1 cellular context compared by ENCODE assay signal in the genomic region with DNA sequence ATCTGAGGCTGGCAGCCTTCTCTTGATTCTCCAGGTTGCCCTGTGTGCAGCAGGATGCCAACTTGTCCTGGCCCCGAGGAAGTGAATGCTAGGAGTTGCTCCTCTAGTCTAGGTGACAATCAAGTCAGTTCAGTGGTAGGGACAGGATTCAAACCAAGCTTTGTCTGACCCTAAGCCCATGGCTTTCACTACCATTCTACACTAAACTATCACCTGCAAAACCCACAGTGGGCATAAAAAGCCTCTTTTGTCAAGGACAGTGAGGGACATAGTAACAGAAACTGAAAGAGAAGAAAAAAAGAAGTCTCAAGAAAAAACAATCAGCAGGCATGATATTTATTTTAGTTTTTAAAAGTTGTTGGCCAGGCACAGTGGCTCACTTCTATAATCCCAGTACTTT.
TF ChIP-seq lines count a peak whose summit lies in the region.

No MANE protein-coding gene starts in this region.

TF ChIP-seq in H1, 55 proteins besides CTCF, POLR2A, EP300 and RAD21 (continued from another document):
- TF ChIP-seq, protein P1, sequence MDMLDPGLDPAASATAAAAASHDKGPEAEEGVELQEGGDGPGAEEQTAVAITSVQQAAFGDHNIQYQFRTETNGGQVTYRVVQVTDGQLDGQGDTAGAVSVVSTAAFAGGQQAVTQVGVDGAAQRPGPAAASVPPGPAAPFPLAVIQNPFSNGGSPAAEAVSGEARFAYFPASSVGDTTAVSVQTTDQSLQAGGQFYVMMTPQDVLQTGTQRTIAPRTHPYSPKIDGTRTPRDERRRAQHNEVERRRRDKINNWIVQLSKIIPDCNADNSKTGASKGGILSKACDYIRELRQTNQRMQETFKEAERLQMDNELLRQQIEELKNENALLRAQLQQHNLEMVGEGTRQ (IDR thresholded peaks at IDR 0.05; ENCODE audit: low read length), result no peak
- TF ChIP-seq RNF2 (IDR thresholded peaks at IDR 0.05; ENCODE audit: borderline replicate concordance, low read depth, low read length, missing control alignments, poor library complexity, severe bottlenecking) (no peak), GABPA (IDR thresholded peaks at IDR 0.05; ENCODE audit: borderline replicate concordance, insufficient read depth, low read length) (no peak), SAP30 (IDR thresholded peaks at IDR 0.05; ENCODE audit: insufficient read depth, insufficient replicate concordance, low read length) (no peak), NANOG (IDR thresholded peaks at IDR 0.05; ENCODE audit: insufficient read depth, low read depth, low read length, poor library complexity, severe bottlenecking) (no peak), JUN (IDR thresholded peaks at IDR 0.05; ENCODE audit: low read depth, low read length) (no peak), SIRT6 (IDR thresholded peaks at IDR 0.05; ENCODE audit: low read length) (no peak), SIN3A (conservative IDR thresholded peaks at IDR 0.05 in 1 of 2, IDR thresholded peaks at IDR 0.05 in 1 of 2; ENCODE audit: low read depth in 1 of 2, low read length in 2 of 2) (no peak), ZNF274 (IDR thresholded peaks at IDR 0.05; ENCODE audit: borderline replicate concordance, extremely low read depth, low read length) (no peak), ATF2 (IDR thresholded peaks at IDR 0.05; ENCODE audit: low read length) (no peak), MAX (IDR thresholded peaks at IDR 0.05) (no peak), ASH2L (IDR thresholded peaks at IDR 0.05; ENCODE audit: low read length) (no peak), CHD1 (IDR thresholded peaks at IDR 0.05; ENCODE audit: low read depth, low read length) (no peak), HDAC2 (IDR thresholded peaks at IDR 0.05; ENCODE audit: borderline replicate concordance in 1 of 2, low read depth in 2 of 2, low read length in 2 of 2) (no peak)
- TF ChIP-seq, protein P2, sequence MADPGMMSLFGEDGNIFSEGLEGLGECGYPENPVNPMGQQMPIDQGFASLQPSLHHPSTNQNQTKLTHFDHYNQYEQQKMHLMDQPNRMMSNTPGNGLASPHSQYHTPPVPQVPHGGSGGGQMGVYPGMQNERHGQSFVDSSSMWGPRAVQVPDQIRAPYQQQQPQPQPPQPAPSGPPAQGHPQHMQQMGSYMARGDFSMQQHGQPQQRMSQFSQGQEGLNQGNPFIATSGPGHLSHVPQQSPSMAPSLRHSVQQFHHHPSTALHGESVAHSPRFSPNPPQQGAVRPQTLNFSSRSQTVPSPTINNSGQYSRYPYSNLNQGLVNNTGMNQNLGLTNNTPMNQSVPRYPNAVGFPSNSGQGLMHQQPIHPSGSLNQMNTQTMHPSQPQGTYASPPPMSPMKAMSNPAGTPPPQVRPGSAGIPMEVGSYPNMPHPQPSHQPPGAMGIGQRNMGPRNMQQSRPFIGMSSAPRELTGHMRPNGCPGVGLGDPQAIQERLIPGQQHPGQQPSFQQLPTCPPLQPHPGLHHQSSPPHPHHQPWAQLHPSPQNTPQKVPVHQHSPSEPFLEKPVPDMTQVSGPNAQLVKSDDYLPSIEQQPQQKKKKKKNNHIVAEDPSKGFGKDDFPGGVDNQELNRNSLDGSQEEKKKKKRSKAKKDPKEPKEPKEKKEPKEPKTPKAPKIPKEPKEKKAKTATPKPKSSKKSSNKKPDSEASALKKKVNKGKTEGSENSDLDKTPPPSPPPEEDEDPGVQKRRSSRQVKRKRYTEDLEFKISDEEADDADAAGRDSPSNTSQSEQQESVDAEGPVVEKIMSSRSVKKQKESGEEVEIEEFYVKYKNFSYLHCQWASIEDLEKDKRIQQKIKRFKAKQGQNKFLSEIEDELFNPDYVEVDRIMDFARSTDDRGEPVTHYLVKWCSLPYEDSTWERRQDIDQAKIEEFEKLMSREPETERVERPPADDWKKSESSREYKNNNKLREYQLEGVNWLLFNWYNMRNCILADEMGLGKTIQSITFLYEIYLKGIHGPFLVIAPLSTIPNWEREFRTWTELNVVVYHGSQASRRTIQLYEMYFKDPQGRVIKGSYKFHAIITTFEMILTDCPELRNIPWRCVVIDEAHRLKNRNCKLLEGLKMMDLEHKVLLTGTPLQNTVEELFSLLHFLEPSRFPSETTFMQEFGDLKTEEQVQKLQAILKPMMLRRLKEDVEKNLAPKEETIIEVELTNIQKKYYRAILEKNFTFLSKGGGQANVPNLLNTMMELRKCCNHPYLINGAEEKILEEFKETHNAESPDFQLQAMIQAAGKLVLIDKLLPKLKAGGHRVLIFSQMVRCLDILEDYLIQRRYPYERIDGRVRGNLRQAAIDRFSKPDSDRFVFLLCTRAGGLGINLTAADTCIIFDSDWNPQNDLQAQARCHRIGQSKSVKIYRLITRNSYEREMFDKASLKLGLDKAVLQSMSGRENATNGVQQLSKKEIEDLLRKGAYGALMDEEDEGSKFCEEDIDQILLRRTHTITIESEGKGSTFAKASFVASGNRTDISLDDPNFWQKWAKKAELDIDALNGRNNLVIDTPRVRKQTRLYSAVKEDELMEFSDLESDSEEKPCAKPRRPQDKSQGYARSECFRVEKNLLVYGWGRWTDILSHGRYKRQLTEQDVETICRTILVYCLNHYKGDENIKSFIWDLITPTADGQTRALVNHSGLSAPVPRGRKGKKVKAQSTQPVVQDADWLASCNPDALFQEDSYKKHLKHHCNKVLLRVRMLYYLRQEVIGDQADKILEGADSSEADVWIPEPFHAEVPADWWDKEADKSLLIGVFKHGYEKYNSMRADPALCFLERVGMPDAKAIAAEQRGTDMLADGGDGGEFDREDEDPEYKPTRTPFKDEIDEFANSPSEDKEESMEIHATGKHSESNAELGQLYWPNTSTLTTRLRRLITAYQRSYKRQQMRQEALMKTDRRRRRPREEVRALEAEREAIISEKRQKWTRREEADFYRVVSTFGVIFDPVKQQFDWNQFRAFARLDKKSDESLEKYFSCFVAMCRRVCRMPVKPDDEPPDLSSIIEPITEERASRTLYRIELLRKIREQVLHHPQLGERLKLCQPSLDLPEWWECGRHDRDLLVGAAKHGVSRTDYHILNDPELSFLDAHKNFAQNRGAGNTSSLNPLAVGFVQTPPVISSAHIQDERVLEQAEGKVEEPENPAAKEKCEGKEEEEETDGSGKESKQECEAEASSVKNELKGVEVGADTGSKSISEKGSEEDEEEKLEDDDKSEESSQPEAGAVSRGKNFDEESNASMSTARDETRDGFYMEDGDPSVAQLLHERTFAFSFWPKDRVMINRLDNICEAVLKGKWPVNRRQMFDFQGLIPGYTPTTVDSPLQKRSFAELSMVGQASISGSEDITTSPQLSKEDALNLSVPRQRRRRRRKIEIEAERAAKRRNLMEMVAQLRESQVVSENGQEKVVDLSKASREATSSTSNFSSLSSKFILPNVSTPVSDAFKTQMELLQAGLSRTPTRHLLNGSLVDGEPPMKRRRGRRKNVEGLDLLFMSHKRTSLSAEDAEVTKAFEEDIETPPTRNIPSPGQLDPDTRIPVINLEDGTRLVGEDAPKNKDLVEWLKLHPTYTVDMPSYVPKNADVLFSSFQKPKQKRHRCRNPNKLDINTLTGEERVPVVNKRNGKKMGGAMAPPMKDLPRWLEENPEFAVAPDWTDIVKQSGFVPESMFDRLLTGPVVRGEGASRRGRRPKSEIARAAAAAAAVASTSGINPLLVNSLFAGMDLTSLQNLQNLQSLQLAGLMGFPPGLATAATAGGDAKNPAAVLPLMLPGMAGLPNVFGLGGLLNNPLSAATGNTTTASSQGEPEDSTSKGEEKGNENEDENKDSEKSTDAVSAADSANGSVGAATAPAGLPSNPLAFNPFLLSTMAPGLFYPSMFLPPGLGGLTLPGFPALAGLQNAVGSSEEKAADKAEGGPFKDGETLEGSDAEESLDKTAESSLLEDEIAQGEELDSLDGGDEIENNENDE (IDR thresholded peaks at IDR 0.05; ENCODE audit: insufficient replicate concordance, low read length), result no peak
